Comparison of ENCODE assay signal across 8 cellular contexts in genomic region chr19:10419200-10419645, GRCh38. TPM values are rescaled to one million over a fixed set of nuclear protein-coding genes. Genes with fewer than 3 reads are reported as not detected.
DNase-seq lines count a peak whose midpoint lies in the region; ATAC-seq and TF ChIP-seq lines count a peak whose summit lies in the region.

No MANE protein-coding gene starts in this region.

- no peak overlapping the region for H2AFZ ChIP-seq in PC-9

- H3K27ac ChIP-seq in PC-9, result no peak overlapping the region

- POLR2A ChIA-PET in PC-9 (lab: Charles Lee; ENCODE audit: unreplicated experiment), result no interaction called here

- peak; percentile 65 for DNase-seq in SKM-1 treated with dmso at 0.1 percent for 144 hours (lab: John Stamatoyannopoulos, UW; ENCODE audit: unreplicated experiment)
- no peak for DNase-seq in SKM-1 (lab: John Stamatoyannopoulos, UW; ENCODE audit: unreplicated experiment)
- no peak for DNase-seq in PC-9
- DNase-seq in effector memory CD8-positive, alpha-beta T cell, result no peak
- no peak for DNase-seq in central memory CD4-positive, alpha-beta T cell
- no peak for DNase-seq in NCI-H187 (lab: John Stamatoyannopoulos, UW)
- no peak for DNase-seq in NCI-H2227 treated with DMSO at 0.1 percent for 48 hours (lab: John Stamatoyannopoulos, UW)

- BruUV-seq in PC-9 (replicated peaks; lab: Mats Ljungman, UMichigan), result no TSS peak

- 0 out of 2 replicates have a peak, but pooled peaks cover 3% of the 10 kb centered on the region for H3K9me3 ChIP-seq in PC-9 (ENCODE audit: insufficient read depth, low read depth)
- peaks cover 3% of the 10 kb centered on the region for H3K9me3 ChIP-seq in skeletal muscle satellite cell (replicated peaks; ENCODE audit: low read length)

- H3K79me2 ChIP-seq in PC-9 (ENCODE audit: low read depth), result no peaks in the 10 kb centered on the region

- CTCF ChIA-PET in PC-9 (lab: Charles Lee), result interaction anchor here (0.7 kb wide), 1 partner anchor 112 kb away, joined by 11 read pairs; no protein-coding TSS in a partner anchor

- peaks cover 57% of the 10 kb centered on the region for H3F3A ChIP-seq in PC-9 (ENCODE audit: insufficient read depth, low read depth)

- peak overlapping the region; percentile 76 to 81 for H3K4me3 Mint-ChIP-seq in effector memory CD8-positive, alpha-beta T cell

- peak overlapping the region; percentile 30 to 88 for H3K27ac Mint-ChIP-seq in effector memory CD8-positive, alpha-beta T cell

- H3K4me2 ChIP-seq in PC-9, result peak overlapping the region; percentile 76
- H3K4me2 ChIP-seq in skeletal muscle satellite cell (ENCODE audit: low read length), result peak overlapping the region; percentile 89

- H3K4me3 ChIP-seq in PC-9, result peak overlapping the region; percentile 53; the same call in 1 of the 2 replicates
- peak overlapping the region; percentile 70 for H3K4me3 ChIP-seq in skeletal muscle satellite cell (ENCODE audit: low read length)

- H3K36me3 Mint-ChIP-seq in effector memory CD8-positive, alpha-beta T cell (ENCODE audit: insufficient read depth), result peaks cover 46% of the 10 kb centered on the region

- TF ChIP-seq CTCF in PC-9 (conservative IDR thresholded peaks at IDR 0.05), result no peak

- H4K20me1 ChIP-seq in PC-9 (ENCODE audit: insufficient read depth), result no peaks in the 10 kb centered on the region

- no peaks in the 10 kb centered on the region for H3K9me2 ChIP-seq in PC-9 (ENCODE audit: insufficient read depth)

- H3K9ac ChIP-seq in skeletal muscle satellite cell (ENCODE audit: low read depth, low read length), result no peak overlapping the region

- H3K4me1 ChIP-seq in PC-9 (replicated peaks; ENCODE audit: insufficient read depth), result peaks cover 18% of the 10 kb centered on the region; the same call in 1 of the 2 replicates
- peaks cover 42% of the 10 kb centered on the region for H3K4me1 ChIP-seq in skeletal muscle satellite cell (ENCODE audit: control insufficient read depth, insufficient read depth, low read length)

- peaks cover 51% of the 10 kb centered on the region in 2 donors for H3K4me1 Mint-ChIP-seq in effector memory CD8-positive, alpha-beta T cell (ENCODE audit: low read depth in 2 of 2)

- H3K36me3 ChIP-seq in PC-9 (ENCODE audit: low read depth) (no peaks in the 10 kb centered on the region), skeletal muscle satellite cell (ENCODE audit: insufficient read depth, low read length) (no peaks in the 10 kb centered on the region)

- ATAC-seq in effector memory CD8-positive, alpha-beta T cell (replicated peaks), result no peak

- H3K9me3 Mint-ChIP-seq in effector memory CD8-positive, alpha-beta T cell, result no peaks in the 10 kb centered on the region

- peaks cover 40 to 56% of the 10 kb centered on the region in 2 donors for H3K27me3 Mint-ChIP-seq in effector memory CD8-positive, alpha-beta T cell

- H3K27me3 ChIP-seq in PC-9 (ENCODE audit: insufficient read depth, low read depth), result peaks cover 57% of the 10 kb centered on the region
- peaks cover 54% of the 10 kb centered on the region for H3K27me3 ChIP-seq in skeletal muscle satellite cell (ENCODE audit: control insufficient read depth, insufficient read depth, low read length)

- intact Hi-C loops in PC-9 (cut with micrococcal nuclease; ENCODE audit: unreplicated experiment), result loop anchor here (5.0 kb wide), 2 partner anchors 278 to 298 kb away; partner anchors contain the start of gene DNM2

RNA-seq across cellular contexts. Expression of gene PDE4A, which starts 1.1 kb away (rescaled TPM):
- total RNA-seq in PC-9 (2021), result 8.9 and 10.4 TPM in 2 replicates
- 3.5 and 5.6 TPM in 2 replicates for total RNA-seq in skeletal muscle satellite cell (2012; rRNA removed)

RNA-seq across cellular contexts. Expression of gene CDC37, which starts 15.9 kb away (rescaled TPM):
- 156 and 191 TPM in 2 replicates for total RNA-seq in PC-9 (2021)
- 210 and 249 TPM in 2 replicates for total RNA-seq in skeletal muscle satellite cell (2012; rRNA removed)

RNA-seq across cellular contexts. Expression of gene TYK2, which starts 38.9 kb away (rescaled TPM):
- total RNA-seq in PC-9 (2021), result 94.7 and 102 TPM in 2 replicates
- total RNA-seq in skeletal muscle satellite cell (2012; rRNA removed), result 65.9 and 74.0 TPM in 2 replicates
